Comparison of ENCODE assay signal across 8 cellular contexts in genomic region chr19:19626516-19627441, GRCh38. TPM values are rescaled to one million over a fixed set of nuclear protein-coding genes. Genes with fewer than 3 reads are reported as not detected.
DNase-seq lines count a peak whose midpoint lies in the region; ATAC-seq and TF ChIP-seq lines count a peak whose summit lies in the region.
"Had no signal": no experiment of that assay in that cellular context is flagged by ENCODE, and none has a peak within 500 bp of the region (broad histone marks: within the 10 kb centered on the region; RNA-seq: fewer than 3 reads in every experiment).

No MANE protein-coding gene starts in this region.

- H3K27me3 ChIP-seq in H7 (ENCODE audit: control insufficient read depth, insufficient read depth, low read length) (no peaks in the 10 kb centered on the region), hepatocyte (no peaks in the 10 kb centered on the region)

- H3K9me3 ChIP-seq in T-helper 17 cell (ENCODE audit: control insufficient read depth, low read length, poor library complexity, severe bottlenecking) (no peaks in the 10 kb centered on the region), hepatocyte (ENCODE audit: low read depth) (no peaks in the 10 kb centered on the region)

- no peaks in the 10 kb centered on the region for H3K9me3 Mint-ChIP-seq in stimulated activated memory B cell treated with anti-CD40 and anti-IgM and Interleukin-4, amounts not matched to agents 10 μg/mL and 1 μg/mL and 100 μg/mL, for 72 hours

- peaks cover 3% of the 10 kb centered on the region for H3K36me3 Mint-ChIP-seq in T-helper 17 cell (ENCODE audit: low read depth)
- H3K36me3 Mint-ChIP-seq in stimulated activated memory B cell treated with anti-CD40 and anti-IgM and Interleukin-4, amounts not matched to agents 10 μg/mL and 1 μg/mL and 100 μg/mL, for 72 hours: peaks cover 35% of the 10 kb centered on the region

- 96% methylated on average over 48 of the region's 48 CpGs for WGBS in hepatocyte (ENCODE audit: low lambda C conversion rate, missing lambda C conversion rate)

- no peaks in the 10 kb centered on the region for H3K9me2 ChIP-seq in hepatocyte (replicated peaks; ENCODE audit: insufficient read depth)

- H3K27ac Mint-ChIP-seq in T-helper 17 cell: peak overlapping the region; percentile 93
- H3K27ac Mint-ChIP-seq in stimulated activated memory B cell treated with anti-CD40 and anti-IgM and Interleukin-4, amounts not matched to agents 10 μg/mL and 1 μg/mL and 100 μg/mL, for 72 hours: peak overlapping the region; percentile 88

- H4K20me1 ChIP-seq in hepatocyte (ENCODE audit: insufficient read depth, poor library complexity, severe bottlenecking): no peaks in the 10 kb centered on the region

- peak overlapping the region; percentile 94 for H3K27ac ChIP-seq in hepatocyte

- DNase-seq in H7 (peak; percentile 40), T-helper 17 cell (no peak), hepatocyte (ENCODE audit: low spot score) (no peak)
- no peak for DNase-seq in effector CD8-positive, alpha-beta T cell (lab: John Stamatoyannopoulos, UW)

- ATAC-seq in T-helper 17 cell: no peak
- no peak for ATAC-seq in stimulated activated memory B cell treated with anti-CD40 and anti-IgM and Interleukin-4, amounts not matched to agents 10 μg/mL and 1 μg/mL and 100 μg/mL, for 72 hours
- ATAC-seq in GM18873 (IDR thresholded peaks at IDR 0.05; ENCODE audit: low FRiP score, unreplicated experiment): no peak
- no peak for ATAC-seq in GM21528 (IDR thresholded peaks at IDR 0.05; ENCODE audit: low FRiP score, unreplicated experiment)

- H3K4me1 Mint-ChIP-seq in T-helper 17 cell: peaks cover 23% of the 10 kb centered on the region
- peaks cover 37% of the 10 kb centered on the region for H3K4me1 Mint-ChIP-seq in stimulated activated memory B cell treated with anti-CD40 and anti-IgM and Interleukin-4, amounts not matched to agents 10 μg/mL and 1 μg/mL and 100 μg/mL, for 72 hours

- peak overlapping the region; percentile 99 for H3K4me3 Mint-ChIP-seq in T-helper 17 cell
- H3K4me3 Mint-ChIP-seq in stimulated activated memory B cell treated with anti-CD40 and anti-IgM and Interleukin-4, amounts not matched to agents 10 μg/mL and 1 μg/mL and 100 μg/mL, for 72 hours: peak overlapping the region; percentile 88

- TF ChIP-seq CTCF in hepatocyte (IDR thresholded peaks at IDR 0.05; ENCODE audit: poor library complexity): no peak

- H3K4me3 ChIP-seq in H7 (ENCODE audit: insufficient read depth, low read depth, low read length): peak overlapping the region; percentile 78
- no peak overlapping the region for H3K4me3 ChIP-seq in hepatocyte

- H3K4me2 ChIP-seq in hepatocyte: peak overlapping the region; percentile 98

- no peak overlapping the region for H2AFZ ChIP-seq in hepatocyte

- H3K4me1 ChIP-seq in hepatocyte (ENCODE audit: insufficient read depth): no peaks in the 10 kb centered on the region

- peaks cover 8% of the 10 kb centered on the region for H3K36me3 ChIP-seq in H7 (replicated peaks; ENCODE audit: control insufficient read depth, insufficient read depth, low read length)
- no peaks in the 10 kb centered on the region for H3K36me3 ChIP-seq in hepatocyte (replicated peaks; ENCODE audit: insufficient read depth, low read depth)

- H3K79me2 ChIP-seq in hepatocyte: no peaks in the 10 kb centered on the region

- H3K27me3 Mint-ChIP-seq in T-helper 17 cell: no peaks in the 10 kb centered on the region
- no peaks in the 10 kb centered on the region for H3K27me3 Mint-ChIP-seq in stimulated activated memory B cell treated with anti-CD40 and anti-IgM and Interleukin-4, amounts not matched to agents 10 μg/mL and 1 μg/mL and 100 μg/mL, for 72 hours

RNA-seq across cellular contexts. Expression of gene LPAR2, which starts 1.2 kb away (rescaled TPM):
- total RNA-seq in H7 (2014; rRNA removed; shearing (Covaris generic)): 44.0 and 45.0 TPM in 2 replicates
- total RNA-seq in T-helper 17 cell (10 to 100 TPM; 66.5 to 67.2 TPM), hepatocyte (11.5 and 20.1 TPM in 2 replicates)
- 33.1 and 42.6 TPM in 2 replicates for polyA plus RNA-seq in hepatocyte

RNA-seq across cellular contexts. Expression of gene PBX4, which starts 8.3 kb away (rescaled TPM):
- 0.94 and 2.7 TPM in 2 replicates for total RNA-seq in H7 (2014; rRNA removed; shearing (Covaris generic))
- total RNA-seq in T-helper 17 cell (10 to 100 TPM; 49.7 to 58.4 TPM), hepatocyte (0.64 and 3.2 TPM in 2 replicates)
- 2.5 and 4.3 TPM in 2 replicates for polyA plus RNA-seq in hepatocyte
- total RNA-seq: HT1080 had no signal

RNA-seq across cellular contexts. Expression of gene GMIP, which starts 16.7 kb away (rescaled TPM):
- total RNA-seq in H7 (2014; rRNA removed; shearing (Covaris generic)): 6.6 and 6.7 TPM in 2 replicates
- total RNA-seq in T-helper 17 cell: 10 to 100 TPM; 85.0 to 91.7 TPM
- total RNA-seq in hepatocyte: 4.5 and 5.6 TPM in 2 replicates
- 11.4 and 13.0 TPM in 2 replicates for polyA plus RNA-seq in hepatocyte

RNA-seq across cellular contexts. Expression of gene ATP13A1, which starts 36.7 kb away (rescaled TPM):
- total RNA-seq in H7 (2014; rRNA removed; shearing (Covaris generic)): 36.2 and 40.6 TPM in 2 replicates
- total RNA-seq in T-helper 17 cell (10 to 100 TPM; 91.4 to 98.8 TPM), hepatocyte (53.0 and 113 TPM in 2 replicates)
- polyA plus RNA-seq in hepatocyte: 92.0 and 97.5 TPM in 2 replicates

RNA-seq across cellular contexts. Expression of gene ZNF101, which starts 41.9 kb away (rescaled TPM):
- 24.1 and 24.9 TPM in 2 replicates for total RNA-seq in H7 (2014; rRNA removed; shearing (Covaris generic))
- total RNA-seq in T-helper 17 cell (10 to 100 TPM; 56.0 to 56.1 TPM), hepatocyte (3.3 and 5.9 TPM in 2 replicates)
- 3.6 and 5.1 TPM in 2 replicates for polyA plus RNA-seq in hepatocyte

Comparison
In these comparisons a context has a peak if more than half of its experiments do, and no peak if none do; other contexts are left out.
1. RNA of gene PBX4, which starts 8.3 kb away (total RNA-seq): 49.7 to 58.4 TPM in T-helper 17 cell; 0.64 to 3.2 TPM in hepatocyte and 0.94 to 2.7 TPM in H7; every median in the first group is over 10 times any median in the second.
2. RNA of gene GMIP, which starts 16.7 kb away (total RNA-seq): 85.0 to 91.7 TPM in T-helper 17 cell; 6.6 to 6.7 TPM in H7 and 4.5 to 5.6 TPM in hepatocyte; every median in the first group is over 10 times any median in the second.